In the genomic region with DNA sequence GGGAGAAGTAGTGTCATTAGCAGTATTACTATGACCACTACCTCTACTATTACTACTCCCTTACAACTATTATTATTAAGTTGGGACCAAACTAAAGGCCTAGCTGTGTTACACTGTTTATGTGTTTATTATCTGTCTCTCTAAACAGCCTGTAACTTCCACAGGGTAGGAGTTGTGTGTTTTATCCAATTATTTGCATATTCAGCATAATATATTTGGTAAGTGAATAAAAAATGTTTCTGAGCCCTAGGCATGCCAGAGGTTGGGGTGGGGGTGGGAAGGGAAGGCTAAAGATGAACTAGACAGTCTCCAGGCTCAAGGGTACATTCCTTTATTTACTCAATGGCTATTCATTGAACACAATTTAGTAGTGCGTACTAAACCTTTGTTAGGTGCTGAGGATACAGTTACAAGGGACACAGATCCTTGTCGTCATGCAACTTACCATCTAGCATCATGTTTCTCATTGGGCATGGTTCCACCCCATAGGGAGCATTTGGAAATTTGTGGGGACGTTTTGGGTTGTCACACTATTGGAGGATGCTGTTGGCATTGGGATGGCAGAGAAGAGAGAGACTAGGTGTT, we compare ENCODE assay signal across 1 cellular context.
A peak's percentile ranks its signal among the peaks of the same experiment; 100 is the strongest.
TF ChIP-seq lines count a peak whose summit lies in the region.

No MANE protein-coding gene starts in this region.

TF ChIP-seq in HepG2, 621 proteins besides CTCF, POLR2A, EP300 and RAD21 (continued from another document):
- TF ChIP-seq, protein P1, sequence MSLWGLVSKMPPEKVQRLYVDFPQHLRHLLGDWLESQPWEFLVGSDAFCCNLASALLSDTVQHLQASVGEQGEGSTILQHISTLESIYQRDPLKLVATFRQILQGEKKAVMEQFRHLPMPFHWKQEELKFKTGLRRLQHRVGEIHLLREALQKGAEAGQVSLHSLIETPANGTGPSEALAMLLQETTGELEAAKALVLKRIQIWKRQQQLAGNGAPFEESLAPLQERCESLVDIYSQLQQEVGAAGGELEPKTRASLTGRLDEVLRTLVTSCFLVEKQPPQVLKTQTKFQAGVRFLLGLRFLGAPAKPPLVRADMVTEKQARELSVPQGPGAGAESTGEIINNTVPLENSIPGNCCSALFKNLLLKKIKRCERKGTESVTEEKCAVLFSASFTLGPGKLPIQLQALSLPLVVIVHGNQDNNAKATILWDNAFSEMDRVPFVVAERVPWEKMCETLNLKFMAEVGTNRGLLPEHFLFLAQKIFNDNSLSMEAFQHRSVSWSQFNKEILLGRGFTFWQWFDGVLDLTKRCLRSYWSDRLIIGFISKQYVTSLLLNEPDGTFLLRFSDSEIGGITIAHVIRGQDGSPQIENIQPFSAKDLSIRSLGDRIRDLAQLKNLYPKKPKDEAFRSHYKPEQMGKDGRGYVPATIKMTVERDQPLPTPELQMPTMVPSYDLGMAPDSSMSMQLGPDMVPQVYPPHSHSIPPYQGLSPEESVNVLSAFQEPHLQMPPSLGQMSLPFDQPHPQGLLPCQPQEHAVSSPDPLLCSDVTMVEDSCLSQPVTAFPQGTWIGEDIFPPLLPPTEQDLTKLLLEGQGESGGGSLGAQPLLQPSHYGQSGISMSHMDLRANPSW (CRISPR knock-in tag; IDR thresholded peaks at IDR 0.05; ENCODE audit: borderline replicate concordance), result no peak
- TF ChIP-seq, protein P2, sequence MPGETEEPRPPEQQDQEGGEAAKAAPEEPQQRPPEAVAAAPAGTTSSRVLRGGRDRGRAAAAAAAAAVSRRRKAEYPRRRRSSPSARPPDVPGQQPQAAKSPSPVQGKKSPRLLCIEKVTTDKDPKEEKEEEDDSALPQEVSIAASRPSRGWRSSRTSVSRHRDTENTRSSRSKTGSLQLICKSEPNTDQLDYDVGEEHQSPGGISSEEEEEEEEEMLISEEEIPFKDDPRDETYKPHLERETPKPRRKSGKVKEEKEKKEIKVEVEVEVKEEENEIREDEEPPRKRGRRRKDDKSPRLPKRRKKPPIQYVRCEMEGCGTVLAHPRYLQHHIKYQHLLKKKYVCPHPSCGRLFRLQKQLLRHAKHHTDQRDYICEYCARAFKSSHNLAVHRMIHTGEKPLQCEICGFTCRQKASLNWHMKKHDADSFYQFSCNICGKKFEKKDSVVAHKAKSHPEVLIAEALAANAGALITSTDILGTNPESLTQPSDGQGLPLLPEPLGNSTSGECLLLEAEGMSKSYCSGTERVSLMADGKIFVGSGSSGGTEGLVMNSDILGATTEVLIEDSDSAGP (CRISPR knock-in tag; IDR thresholded peaks at IDR 0.05; ENCODE audit: borderline replicate concordance), result no peak
- TF ChIP-seq MAFK (conservative IDR thresholded peaks at IDR 0.05 in 1 of 2, IDR thresholded peaks at IDR 0.05 in 1 of 2; ENCODE audit: low read length in 2 of 2), result peak; percentile 92 to 94
- no peak for TF ChIP-seq PCBP1 (IDR thresholded peaks at IDR 0.05; ENCODE audit: borderline replicate concordance, low read depth, low read length)
